22 cellular contexts compared by ENCODE assay signal in the genomic region with DNA sequence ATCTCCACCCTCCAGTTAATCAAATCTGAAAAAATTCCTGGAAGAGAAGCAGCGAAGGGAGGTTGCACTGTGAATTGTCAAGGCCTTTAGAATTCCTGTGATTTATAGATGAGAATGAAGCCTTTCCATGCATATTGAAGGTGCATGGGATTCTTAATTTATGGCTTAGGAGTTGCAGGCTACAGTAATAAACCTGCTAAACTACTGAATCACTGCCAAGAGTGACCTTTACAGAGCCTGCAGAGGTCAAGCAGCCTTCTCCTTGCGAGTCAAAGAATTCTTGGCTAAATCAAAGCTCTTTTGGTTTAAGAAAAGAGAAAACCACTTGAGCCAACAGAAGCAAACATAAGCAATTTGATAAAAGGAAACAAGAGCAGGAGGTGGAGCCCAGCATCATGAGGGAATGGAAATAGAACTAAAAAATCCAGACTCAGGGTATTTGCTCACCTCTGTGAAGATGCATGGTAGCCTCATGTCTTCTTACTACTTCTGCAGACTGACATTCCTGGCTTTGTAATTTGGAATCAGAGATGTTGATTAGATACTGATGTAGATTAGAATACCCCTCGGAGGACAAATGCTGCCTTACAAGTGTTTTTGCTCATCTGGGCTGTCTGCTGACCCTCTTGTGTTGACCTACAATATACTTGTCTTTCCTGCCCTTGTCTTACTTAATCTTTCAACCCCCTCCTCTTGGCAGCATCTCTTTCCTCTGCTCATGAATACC.
DNase-seq lines count a peak whose midpoint lies in the region; ATAC-seq and TF ChIP-seq lines count a peak whose summit lies in the region.
"Had no signal": no experiment of that assay in that cellular context is flagged by ENCODE, and none has a peak within 500 bp of the region (broad histone marks: within the 10 kb centered on the region; RNA-seq: fewer than 3 reads in every experiment).

No MANE protein-coding gene starts in this region.

- ATAC-seq in stimulated activated effector memory CD8-positive, alpha-beta T cell treated with anti-CD3 and anti-CD28 coated beads, Interleukin-12 subunit alpha, Interleukin-12 subunit beta, amount 100 ng/mL, for 72 hours: no peak
- no peak for ATAC-seq in esophagus mucosa
- ATAC-seq: activated T-cell treated with anti-CD3 and anti-CD28 coated beads, Interleukin-2, amount 50 U/mL, for 72 hours; T-cell had no signal

- H3K4me1 ChIP-seq in muscle layer of colon (ENCODE audit: insufficient read depth, low read length) (peaks cover 48% of the 10 kb centered on the region), thyroid gland (peaks cover 77 to 84% of the 10 kb centered on the region in 2 donors), sigmoid colon (peaks cover 0 to 44% (median 30%) of the 10 kb centered on the region in 4 donors)

- peaks cover 2% of the 10 kb centered on the region for H3K27me3 Mint-ChIP-seq in activated T-helper 2 cell treated with anti-CD3 and anti-CD28 coated beads, Interferon-gamma antibody, Interleukin-2, Interleukin-4, amounts not matched to agents 10 μg/mL and 5 μg/mL and 100 μg/mL, durations not matched to agents 14 hours and 24 hours and 36 hours (ENCODE audit: low read depth)
- H3K27me3 Mint-ChIP-seq: activated naive CD4-positive, alpha-beta T cell treated with anti-CD3 and anti-CD28 coated beads, Interleukin-2, amount 50 U/mL, for 24 hours; T-cell had no signal

- H3K27me3 ChIP-seq in dorsolateral prefrontal cortex (no peaks in the 10 kb centered on the region), muscle layer of colon (ENCODE audit: control insufficient read depth in 1 of 2, insufficient read depth in 2 of 2, low read length in 2 of 2) (no peaks in the 10 kb centered on the region), thyroid gland (no peaks in the 10 kb centered on the region), sigmoid colon (no peaks in the 10 kb centered on the region)
- H3K27me3 ChIP-seq: MG63 had no signal

- 51 to 53% methylated on average over 3 of the region's 3 CpGs for WGBS in thyroid gland, 2 donors
- 59 to 70% methylated on average over 3 of the region's 3 CpGs for WGBS in sigmoid colon, 2 donors

- TF ChIP-seq CTCF in dorsolateral prefrontal cortex (IDR thresholded peaks at IDR 0.05 in 54 of 56, conservative IDR thresholded peaks at IDR 0.05 in 2 of 56; ENCODE audit: low read depth in 1 of 56, partially characterized antibody in 56 of 56) (no peak), thyroid gland (IDR thresholded peaks at IDR 0.05) (no peak), sigmoid colon (IDR thresholded peaks at IDR 0.05) (no peak)

- H3K4me3 ChIP-seq in dorsolateral prefrontal cortex (no peak overlapping the region), muscle layer of colon (ENCODE audit: low read depth in 1 of 2, low read length in 2 of 2) (no peak overlapping the region), thyroid gland (replicated peaks in 1 of 3) (no peak overlapping the region), sigmoid colon (no peak overlapping the region)
- H3K4me3 ChIP-seq: MG63 had no signal

- H3K36me3 Mint-ChIP-seq in activated T-helper 2 cell treated with anti-CD3 and anti-CD28 coated beads, Interferon-gamma antibody, Interleukin-2, Interleukin-4, amounts not matched to agents 10 μg/mL and 5 μg/mL and 100 μg/mL, durations not matched to agents 14 hours and 24 hours and 36 hours (ENCODE audit: low read depth): no peaks in the 10 kb centered on the region
- H3K36me3 Mint-ChIP-seq in stimulated activated effector memory CD8-positive, alpha-beta T cell treated with anti-CD3 and anti-CD28 coated beads, Interleukin-12 subunit alpha, Interleukin-12 subunit beta, amount 100 ng/mL, for 72 hours: no peaks in the 10 kb centered on the region
- H3K36me3 Mint-ChIP-seq: T-cell had no signal

- DNase-seq in NCI-H2227 (lab: John Stamatoyannopoulos, UW; ENCODE audit: unreplicated experiment) (peak; percentile 4), dorsolateral prefrontal cortex (no peak), thyroid gland (peak; percentile 27 to 45), sigmoid colon (no peak)
- no peak for DNase-seq in activated T-helper 2 cell treated with anti-CD3 and anti-CD28 coated beads, Interferon-gamma antibody, Interleukin-2, Interleukin-4, amounts not matched to agents 10 μg/mL and 5 μg/mL and 100 μg/mL, durations not matched to agents 14 hours and 24 hours and 36 hours (ENCODE audit: low spot score)
- DNase-seq in stimulated activated effector memory CD8-positive, alpha-beta T cell treated with anti-CD3 and anti-CD28 coated beads, Interleukin-12 subunit alpha, Interleukin-12 subunit beta, amount 100 ng/mL, for 72 hours (ENCODE audit: low spot score in 2 of 2): no peak
- DNase-seq: activated T-cell treated with anti-CD3 and anti-CD28 coated beads, Interleukin-2, amount 50 U/mL, for 72 hours; COR-L47; H9; head of caudate nucleus; MG63; NCI-H1436 treated with DMSO at 0.1 percent for 48 hours; NCI-H748 treated with DMSO at 0.1 percent for 48 hours; nucleus accumbens; OCI-M1; Right ventricle myocardium superior; stimulated activated naive CD4-positive, alpha-beta T cell; T-cell had no signal

- no peak overlapping the region for H3K27ac Mint-ChIP-seq in activated T-helper 2 cell treated with anti-CD3 and anti-CD28 coated beads, Interferon-gamma antibody, Interleukin-2, Interleukin-4, amounts not matched to agents 10 μg/mL and 5 μg/mL and 100 μg/mL, durations not matched to agents 14 hours and 24 hours and 36 hours
- no peak overlapping the region for H3K27ac Mint-ChIP-seq in stimulated activated effector memory CD8-positive, alpha-beta T cell treated with anti-CD3 and anti-CD28 coated beads, Interleukin-12 subunit alpha, Interleukin-12 subunit beta, amount 100 ng/mL, for 72 hours
- H3K27ac Mint-ChIP-seq: activated naive CD4-positive, alpha-beta T cell treated with anti-CD3 and anti-CD28 coated beads, Interleukin-2, amount 50 U/mL, for 24 hours; activated T-cell treated with anti-CD3 and anti-CD28 coated beads, Interleukin-2, amount 50 U/mL, for 72 hours; T-cell had no signal

- intact Hi-C loops in dorsolateral prefrontal cortex (cut with DNase I) (loop anchor here in 1 of 2 donors (5.0 kb wide), 2 partner anchors 34 to 94 kb away; a partner anchor contains a TSS), thyroid gland (cut with DNase I) (no loop called here), sigmoid colon (cut with DNase I) (no loop called here)
- intact Hi-C loops in activated T-helper 2 cell treated with anti-CD3 and anti-CD28 coated beads, Interferon-gamma antibody, Interleukin-2, Interleukin-4, amounts not matched to agents 10 μg/mL and 5 μg/mL and 100 μg/mL, durations not matched to agents 14 hours and 24 hours and 36 hours (cut with micrococcal nuclease): no loop called here

- TF ChIP-seq EP300 in sigmoid colon (IDR thresholded peaks at IDR 0.05): no peak

- TF ChIP-seq POLR2A in thyroid gland (IDR thresholded peaks at IDR 0.05) (peak in 1 of 2 donors; percentile 23), sigmoid colon (IDR thresholded peaks at IDR 0.05) (no peak)

- H3K9me3 Mint-ChIP-seq in activated T-helper 2 cell treated with anti-CD3 and anti-CD28 coated beads, Interferon-gamma antibody, Interleukin-2, Interleukin-4, amounts not matched to agents 10 μg/mL and 5 μg/mL and 100 μg/mL, durations not matched to agents 14 hours and 24 hours and 36 hours: no peaks in the 10 kb centered on the region
- H3K9me3 Mint-ChIP-seq in stimulated activated effector memory CD8-positive, alpha-beta T cell treated with anti-CD3 and anti-CD28 coated beads, Interleukin-12 subunit alpha, Interleukin-12 subunit beta, amount 100 ng/mL, for 72 hours: no peaks in the 10 kb centered on the region
- H3K9me3 Mint-ChIP-seq: activated naive CD4-positive, alpha-beta T cell treated with anti-CD3 and anti-CD28 coated beads, Interleukin-2, amount 50 U/mL, for 24 hours; activated T-cell treated with anti-CD3 and anti-CD28 coated beads, Interleukin-2, amount 50 U/mL, for 72 hours; H9; T-cell had no signal

- H3K4me1 Mint-ChIP-seq in activated T-helper 2 cell treated with anti-CD3 and anti-CD28 coated beads, Interferon-gamma antibody, Interleukin-2, Interleukin-4, amounts not matched to agents 10 μg/mL and 5 μg/mL and 100 μg/mL, durations not matched to agents 14 hours and 24 hours and 36 hours (ENCODE audit: low read depth): peaks cover 6% of the 10 kb centered on the region
- H3K4me1 Mint-ChIP-seq in stimulated activated effector memory CD8-positive, alpha-beta T cell treated with anti-CD3 and anti-CD28 coated beads, Interleukin-12 subunit alpha, Interleukin-12 subunit beta, amount 100 ng/mL, for 72 hours: no peaks in the 10 kb centered on the region

- H3K4me3 Mint-ChIP-seq in activated T-helper 2 cell treated with anti-CD3 and anti-CD28 coated beads, Interferon-gamma antibody, Interleukin-2, Interleukin-4, amounts not matched to agents 10 μg/mL and 5 μg/mL and 100 μg/mL, durations not matched to agents 14 hours and 24 hours and 36 hours (ENCODE audit: low read depth): no peak overlapping the region
- H3K4me3 Mint-ChIP-seq in stimulated activated effector memory CD8-positive, alpha-beta T cell treated with anti-CD3 and anti-CD28 coated beads, Interleukin-12 subunit alpha, Interleukin-12 subunit beta, amount 100 ng/mL, for 72 hours: no peak overlapping the region
- H3K4me3 Mint-ChIP-seq: activated naive CD4-positive, alpha-beta T cell treated with anti-CD3 and anti-CD28 coated beads, Interleukin-2, amount 50 U/mL, for 24 hours; activated T-cell treated with anti-CD3 and anti-CD28 coated beads, Interleukin-2, amount 50 U/mL, for 72 hours; H9; T-cell had no signal

- H3K36me3 ChIP-seq in muscle layer of colon (ENCODE audit: insufficient read depth, low read length) (peaks cover 5% of the 10 kb centered on the region), thyroid gland (no peaks in the 10 kb centered on the region), sigmoid colon (no peaks in the 10 kb centered on the region)
- H3K36me3 ChIP-seq: MG63 had no signal

- H3K27ac ChIP-seq in dorsolateral prefrontal cortex (peak overlapping the region in 58 of 59 donors; percentile 14 to 100 (median 95)), muscle layer of colon (ENCODE audit: low read depth, low read length) (peak overlapping the region; percentile 45), thyroid gland (peak overlapping the region; percentile 90 to 99 (median 94)), sigmoid colon (peak overlapping the region in 1 of 4 donors; percentile 7)
- H3K27ac ChIP-seq: HL-60 had no signal

- H3K9ac ChIP-seq in muscle layer of colon (ENCODE audit: low read length): no peak overlapping the region

- H3K9me3 ChIP-seq in muscle layer of colon (ENCODE audit: low read length) (no peaks in the 10 kb centered on the region), thyroid gland (no peaks in the 10 kb centered on the region), sigmoid colon (no peaks in the 10 kb centered on the region)
- H3K9me3 ChIP-seq: MG63 had no signal

Comparison
In these comparisons a context has a peak if more than half of its experiments do, and no peak if none do; other contexts are left out.
1. DNase-seq: peak in NCI-H2227 (single experiment) and thyroid gland (2 of 2); none in dorsolateral prefrontal cortex (0 of 10), activated T-helper 2 cell treated with anti-CD3 and anti-CD28 coated beads, Interferon-gamma antibody, Interleukin-2, Interleukin-4, amounts not matched to agents 10 μg/mL and 5 μg/mL and 100 μg/mL, durations not matched to agents 14 hours and 24 hours and 36 hours (single experiment), stimulated activated effector memory CD8-positive, alpha-beta T cell treated with anti-CD3 and anti-CD28 coated beads, Interleukin-12 subunit alpha, Interleukin-12 subunit beta, amount 100 ng/mL, for 72 hours (0 of 2) and sigmoid colon (single experiment).